In genomic region chr12:131499864-131500190, GRCh38 we compare ENCODE assay signal across 15 cellular contexts.
"Had no signal": no experiment of that assay in that cellular context is flagged by ENCODE, and none has a peak within 500 bp of the region (broad histone marks: within the 10 kb centered on the region; RNA-seq: fewer than 3 reads in every experiment).

No MANE protein-coding gene starts in this region.

- H3K9me3 ChIP-seq: ascending aorta, breast epithelium had no signal

- H3K36me3 ChIP-seq: ascending aorta, breast epithelium had no signal

- H3K27ac ChIP-seq: ascending aorta, breast epithelium, parathyroid adenoma had no signal

- H2AFZ ChIP-seq: parathyroid adenoma had no signal

- H3K79me2 ChIP-seq: parathyroid adenoma had no signal

- H3K4me1 ChIP-seq: ascending aorta, breast epithelium, parathyroid adenoma had no signal

- DNase-seq: activated CD4-positive, alpha-beta T cell treated with anti-CD3 and anti-CD28 coated beads for 1 hour; activated CD8-positive, alpha-beta memory T cell treated with anti-CD3 and anti-CD28 coated beads for 24 hours; activated gamma-delta T cell; cerebellar nuclear complex; cortex of kidney; erythroblast; head of caudate nucleus; kidney; stimulated activated CD4-positive, alpha-beta T cell treated with anti-CD3 and anti-CD28 coated beads, Interleukin-4, amount 100 ng/mL, for 1 hour had no signal

- H3K27me3 ChIP-seq: ascending aorta had no signal

- H3K9ac ChIP-seq: parathyroid adenoma had no signal

- H3K4me2 ChIP-seq: smooth muscle cell had no signal

- H3K4me3 ChIP-seq: ascending aorta, breast epithelium, lung, smooth muscle cell had no signal

- ATAC-seq: left lobe of liver had no signal
